In the genomic region with DNA sequence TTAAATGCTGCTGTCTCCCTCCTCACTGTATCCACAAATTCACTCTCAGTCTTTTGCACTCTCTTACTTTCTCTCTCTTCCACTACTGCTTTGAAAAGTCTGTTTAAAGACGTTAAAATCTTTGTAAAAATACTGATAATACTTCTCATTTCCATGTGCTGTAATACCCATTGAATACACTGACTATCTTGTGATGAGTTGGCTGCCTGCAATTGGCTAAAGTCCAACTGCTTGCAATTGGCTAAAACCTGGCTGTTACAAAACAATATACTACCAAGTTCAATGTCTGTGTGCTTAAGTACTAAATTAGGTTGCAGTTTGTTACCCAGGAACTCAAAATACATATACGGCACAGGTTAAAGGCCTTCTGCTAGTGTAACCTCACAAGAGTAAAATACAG, we compare ENCODE assay signal across 19 cellular contexts.
DNase-seq lines count a peak whose midpoint lies in the region; ATAC-seq and TF ChIP-seq lines count a peak whose summit lies in the region.
"Had no signal": no experiment of that assay in that cellular context is flagged by ENCODE, and none has a peak within 500 bp of the region (broad histone marks: within the 10 kb centered on the region; RNA-seq: fewer than 3 reads in every experiment).

No MANE protein-coding gene starts in this region.

- no peaks in the 10 kb centered on the region for H4K20me1 ChIP-seq in MM.1S (ENCODE audit: insufficient read depth, low read length)

- no peak overlapping the region for H3K4me2 ChIP-seq in MM.1S (ENCODE audit: low read depth, low read length)

- H3K9ac ChIP-seq in MM.1S (ENCODE audit: low read length): no peak overlapping the region

- H3K4me3 Mint-ChIP-seq in activated naive CD4-positive, alpha-beta T cell treated with anti-CD3 and anti-CD28 coated beads for 36 hours: no peak overlapping the region
- H3K4me3 Mint-ChIP-seq: effector memory CD8-positive, alpha-beta T cell had no signal

- intact Hi-C loops in activated naive CD4-positive, alpha-beta T cell treated with anti-CD3 and anti-CD28 coated beads for 36 hours (cut with micrococcal nuclease): no loop called here

- H3K4me3 ChIP-seq in fibroblast of the aortic adventitia (ENCODE audit: low read depth, low read length): no peak overlapping the region
- no peak overlapping the region for H3K4me3 ChIP-seq in MM.1S (ENCODE audit: low read length)
- H3K4me3 ChIP-seq: adrenal gland, lower lobe of right lung, MG63 had no signal

- no peak overlapping the region for H3K27ac ChIP-seq in MM.1S (ENCODE audit: low read length)
- H3K27ac ChIP-seq: adrenal gland, lower lobe of right lung had no signal

- H3K9me3 Mint-ChIP-seq in activated naive CD4-positive, alpha-beta T cell treated with anti-CD3 and anti-CD28 coated beads for 36 hours: no peaks in the 10 kb centered on the region
- H3K9me3 Mint-ChIP-seq: activated T-helper 2 cell treated with anti-CD3 and anti-CD28 coated beads, Interferon-gamma antibody, Interleukin-2, Interleukin-4, amounts not matched to agents 10 μg/mL and 5 μg/mL and 100 μg/mL, durations not matched to agents 14 hours and 24 hours and 36 hours; effector memory CD8-positive, alpha-beta T cell had no signal

- H3K36me3 Mint-ChIP-seq in activated naive CD4-positive, alpha-beta T cell treated with anti-CD3 and anti-CD28 coated beads for 36 hours (ENCODE audit: low read depth): no peaks in the 10 kb centered on the region

- peaks cover 2% of the 10 kb centered on the region for H3K27me3 Mint-ChIP-seq in activated naive CD4-positive, alpha-beta T cell treated with anti-CD3 and anti-CD28 coated beads for 36 hours (ENCODE audit: low read depth)

- no peaks in the 10 kb centered on the region for H3K79me2 ChIP-seq in MM.1S (ENCODE audit: low read length)

- H3K36me3 ChIP-seq in MM.1S (replicated peaks; ENCODE audit: insufficient read depth, low read length): no peaks in the 10 kb centered on the region
- H3K36me3 ChIP-seq: adrenal gland, lower lobe of right lung, MG63 had no signal

- ATAC-seq in GM19455 (IDR thresholded peaks at IDR 0.05; ENCODE audit: unreplicated experiment): no peak
- ATAC-seq: effector memory CD8-positive, alpha-beta T cell; HCT116; lower lobe of right lung; stimulated activated naive CD8-positive, alpha-beta T cell treated with anti-CD3 and anti-CD28 coated beads, Interleukin-15, Interleukin-2, amounts not matched to agents 100 U/mL and 50 U/mL, for 24 hours had no signal

- TF ChIP-seq CTCF in fibroblast of the aortic adventitia (IDR thresholded peaks at IDR 0.05; ENCODE audit: insufficient read depth, low read length) (no peak), MM.1S (IDR thresholded peaks at IDR 0.05; ENCODE audit: low read length) (no peak)

- DNase-seq in AG08396 (ENCODE audit: low spot score) (peak; percentile 35), M059J (ENCODE audit: low read depth) (peak; percentile 29), fibroblast of the aortic adventitia (ENCODE audit: low read depth) (peak; percentile 87), putamen (ENCODE audit: low spot score) (peak; percentile 1), HCEC 1CT (no peak), MM.1S (no peak)
- no peak for DNase-seq in activated naive CD4-positive, alpha-beta T cell treated with anti-CD3 and anti-CD28 coated beads for 36 hours
- DNase-seq: activated CD4-positive, CD25-positive, alpha-beta regulatory T cell treated with anti-CD3 and anti-CD28 coated beads, Interleukin-2, amount 50 U/mL, for 72 hours; effector memory CD8-positive, alpha-beta T cell; lower lobe of right lung; MG63; NCI-H1930; NCI-H510A treated with DMSO at 0.1 percent for 48 hours; stimulated activated CD4-positive, alpha-beta T cell treated with anti-CD3 and anti-CD28 coated beads, Interleukin-15, amount 100 ng/mL, for 24 hours; stimulated activated naive CD8-positive, alpha-beta T cell treated with anti-CD3 and anti-CD28 coated beads, Interleukin-15, Interleukin-2, amounts not matched to agents 100 U/mL and 50 U/mL, for 24 hours had no signal

- no peaks in the 10 kb centered on the region for H3K9me3 ChIP-seq in MM.1S (replicated peaks; ENCODE audit: insufficient read depth, low read length)
- H3K9me3 ChIP-seq: adrenal gland, lower lobe of right lung, MG63 had no signal

- H3K9me2 ChIP-seq in MM.1S (replicated peaks; ENCODE audit: insufficient read depth, low read length): no peaks in the 10 kb centered on the region

- H3F3A ChIP-seq in MM.1S (ENCODE audit: insufficient read depth, low read length): no peaks in the 10 kb centered on the region

- H3K4me1 Mint-ChIP-seq in activated naive CD4-positive, alpha-beta T cell treated with anti-CD3 and anti-CD28 coated beads for 36 hours (ENCODE audit: low read depth): no peaks in the 10 kb centered on the region

- H3K27me3 ChIP-seq in MM.1S (replicated peaks; ENCODE audit: insufficient read depth, low read length): no peaks in the 10 kb centered on the region
- H3K27me3 ChIP-seq: adrenal gland, MG63 had no signal

- CTCF ChIA-PET in activated naive CD4-positive, alpha-beta T cell treated with anti-CD3 and anti-CD28 coated beads for 36 hours (lab: Charles Lee): no interaction called here

- no peaks in the 10 kb centered on the region for H3K4me1 ChIP-seq in MM.1S (ENCODE audit: low read length)
- H3K4me1 ChIP-seq: adrenal gland, lower lobe of right lung had no signal

- no peak overlapping the region for H3K27ac Mint-ChIP-seq in activated naive CD4-positive, alpha-beta T cell treated with anti-CD3 and anti-CD28 coated beads for 36 hours
- H3K27ac Mint-ChIP-seq: activated T-helper 2 cell treated with anti-CD3 and anti-CD28 coated beads, Interferon-gamma antibody, Interleukin-2, Interleukin-4, amounts not matched to agents 10 μg/mL and 5 μg/mL and 100 μg/mL, durations not matched to agents 14 hours and 24 hours and 36 hours; effector memory CD8-positive, alpha-beta T cell had no signal

- H2AFZ ChIP-seq in MM.1S (ENCODE audit: low read length): no peak overlapping the region

Comparison
In these comparisons a context has a peak if more than half of its experiments do, and no peak if none do; other contexts are left out.
1. DNase-seq: peak in AG08396 (single experiment), M059J (single experiment), fibroblast of the aortic adventitia (single experiment) and putamen (single experiment); none in activated naive CD4-positive, alpha-beta T cell treated with anti-CD3 and anti-CD28 coated beads for 36 hours (single experiment), HCEC 1CT (single experiment) and MM.1S (single experiment).